Comparison of ENCODE assay signal across 8 cellular contexts in the genomic region with DNA sequence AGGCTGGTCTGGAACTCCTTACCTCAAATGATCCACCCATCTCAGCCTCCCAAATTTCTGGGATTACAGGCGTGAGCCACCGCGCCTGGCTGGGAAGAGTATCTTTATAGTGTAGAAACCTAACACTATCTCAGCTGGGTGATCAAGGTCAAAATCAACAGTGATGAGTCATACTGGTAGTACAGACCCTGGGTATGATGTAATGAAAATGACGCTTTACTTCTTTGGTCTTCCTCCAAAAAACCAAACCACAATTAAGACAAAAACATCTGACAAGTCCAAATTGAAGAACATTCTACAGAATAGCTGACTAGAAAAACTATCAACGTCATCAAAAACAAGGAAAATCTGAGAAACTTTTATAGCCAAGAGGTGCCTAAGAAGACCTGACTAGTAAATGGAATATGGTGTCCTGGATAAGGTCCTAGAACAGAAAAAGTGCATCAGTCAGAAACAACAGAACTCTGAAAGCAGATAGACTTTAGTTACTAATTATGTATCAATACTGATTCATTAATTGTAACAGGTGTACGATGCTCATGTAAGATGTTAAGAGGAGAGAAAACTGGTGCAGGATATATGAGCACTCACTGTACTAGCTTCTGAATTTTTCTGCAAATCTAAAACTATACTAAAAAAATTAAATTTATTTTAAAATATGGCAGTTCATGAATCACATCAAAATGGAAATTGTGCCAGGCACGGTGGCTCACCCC. TPM values are rescaled to one million over a fixed set of nuclear protein-coding genes. Genes with fewer than 3 reads are reported as not detected.
DNase-seq lines count a peak whose midpoint lies in the region; ATAC-seq, FAIRE-seq and TF ChIP-seq lines count a peak whose summit lies in the region.

No MANE protein-coding gene starts in this region.

- peak overlapping the region; percentile 5 for H3K4me3 Mint-ChIP-seq in activated CD4-positive, alpha-beta memory T cell treated with anti-CD3 and anti-CD28 coated beads for 36 hours

- no peaks in the 10 kb centered on the region for H3K36me3 Mint-ChIP-seq in activated CD4-positive, alpha-beta memory T cell treated with anti-CD3 and anti-CD28 coated beads for 36 hours

- peak; percentile 87 for ATAC-seq in HG02885 (IDR thresholded peaks at IDR 0.05; ENCODE audit: poor library complexity, unreplicated experiment)
- ATAC-seq in HG03139 (IDR thresholded peaks at IDR 0.05; ENCODE audit: unreplicated experiment) = no peak

- TF ChIP-seq POLR2A in GM12891 (IDR thresholded peaks at IDR 0.05; ENCODE audit: low read depth, low read length) = no peak
- TF ChIP-seq POLR2A in transverse colon (IDR thresholded peaks at IDR 0.05) = no peak

- FAIRE-seq in GM12891 (lab: Jason Lieb, UNC) = peak; percentile 54

- no peak for TF ChIP-seq RAD21 in liver (IDR thresholded peaks at IDR 0.05)

- CTCF ChIA-PET in activated CD4-positive, alpha-beta memory T cell treated with anti-CD3 and anti-CD28 coated beads for 36 hours (lab: Charles Lee) = no interaction called here

- no peak overlapping the region for H3K9ac ChIP-seq in liver (ENCODE audit: low read depth in 1 of 2, low read length in 2 of 2)

- no peak for TF ChIP-seq EP300 in transverse colon (IDR thresholded peaks at IDR 0.05; ENCODE audit: low read depth)

- no peak for DNase-seq in GM12891 (ENCODE audit: insufficient read length, low spot score)
- DNase-seq in activated CD4-positive, alpha-beta memory T cell treated with anti-CD3 and anti-CD28 coated beads for 36 hours = peak; percentile 34
- no peak for DNase-seq in NCI-H1694 (lab: John Stamatoyannopoulos, UW)
- no peak for DNase-seq in 8988T
- no peak for DNase-seq in transverse colon

- peaks cover 43% of the 10 kb centered on the region for H3K4me1 Mint-ChIP-seq in activated CD4-positive, alpha-beta memory T cell treated with anti-CD3 and anti-CD28 coated beads for 36 hours (ENCODE audit: low read depth)

- H3K27ac ChIP-seq in liver (ENCODE audit: low read depth in 1 of 2, low read length in 2 of 2) (no peak overlapping the region), transverse colon (no peak overlapping the region)

- intact Hi-C loops in activated CD4-positive, alpha-beta memory T cell treated with anti-CD3 and anti-CD28 coated beads for 36 hours (cut with micrococcal nuclease) = loop anchor here (1.0 to 10.0 kb wide), 5 partner anchors 8 to 1253 kb away; partner anchors contain the start of genes EIF5B, PDCL3, TBC1D8 and TXNDC9
- intact Hi-C loops in transverse colon (cut with DNase I; ENCODE audit: low total_unique reads) = no loop called here

- H3K4me1 ChIP-seq in liver (ENCODE audit: control insufficient read depth in 4 of 4, insufficient read depth in 4 of 4, low read length in 3 of 4) (no peaks in the 10 kb centered on the region), transverse colon (no peaks in the 10 kb centered on the region)

- no peaks in the 10 kb centered on the region for H3K9me3 Mint-ChIP-seq in activated CD4-positive, alpha-beta memory T cell treated with anti-CD3 and anti-CD28 coated beads for 36 hours

- H3K27ac Mint-ChIP-seq in activated CD4-positive, alpha-beta memory T cell treated with anti-CD3 and anti-CD28 coated beads for 36 hours = peak overlapping the region; percentile 73

- H3K36me3 ChIP-seq in liver (ENCODE audit: control insufficient read depth in 4 of 4, insufficient read depth in 3 of 4, low read depth in 1 of 4, low read length in 3 of 4) = no peaks in the 10 kb centered on the region
- H3K36me3 ChIP-seq in transverse colon = no peaks in the 10 kb centered on the region

- POLR2A ChIA-PET in activated CD4-positive, alpha-beta memory T cell treated with anti-CD3 and anti-CD28 coated beads for 36 hours (lab: Charles Lee) = interaction anchor here (0.7 to 1.3 kb wide), 3 partner anchors 9 to 212 kb away, joined by 3 read pairs; no protein-coding TSS in a partner anchor

- WGBS in liver = 75% methylated on average over 7 of the region's 7 CpGs
- 57 to 60% methylated on average over 7 of the region's 7 CpGs for WGBS in transverse colon (ENCODE audit: low coverage in 1 of 2), 2 donors

- no peaks in the 10 kb centered on the region for H3K27me3 ChIP-seq in liver (ENCODE audit: control insufficient read depth in 4 of 4, insufficient read depth in 4 of 4, low read length in 3 of 4)
- H3K27me3 ChIP-seq in transverse colon = no peaks in the 10 kb centered on the region

- H3K4me3 ChIP-seq in liver (ENCODE audit: low read depth in 1 of 3, low read length in 3 of 3) (no peak overlapping the region), transverse colon (no peak overlapping the region)

- H3K9me3 ChIP-seq in liver (ENCODE audit: control insufficient read depth in 4 of 4, low read length in 3 of 4) (no peaks in the 10 kb centered on the region), transverse colon (no peaks in the 10 kb centered on the region)

- no peak for TF ChIP-seq CTCF in liver (IDR thresholded peaks at IDR 0.05; ENCODE audit: low read depth, low read length, missing input control)
- TF ChIP-seq CTCF in transverse colon (IDR thresholded peaks at IDR 0.05) = no peak

- H3K27me3 Mint-ChIP-seq in activated CD4-positive, alpha-beta memory T cell treated with anti-CD3 and anti-CD28 coated beads for 36 hours = no peaks in the 10 kb centered on the region

- in situ Hi-C loops in transverse colon (cut with MboI; ENCODE audit: low pct_ligation_motif_present in 1 of 4, low pct_unique_long_range_greater_than_20kb in 1 of 4, low sequenced_read_pairs in 3 of 4) = no loop called here

TF ChIP-seq in GM12891, 5 proteins besides CTCF, POLR2A, EP300 and RAD21:
- no peak for TF ChIP-seq TAF1 (IDR thresholded peaks at IDR 0.05; ENCODE audit: low read depth, low read length)
- no peak for TF ChIP-seq PAX5 (IDR thresholded peaks at IDR 0.05; ENCODE audit: insufficient read depth, low read length, severe bottlenecking)
- TF ChIP-seq POU2F2 (IDR thresholded peaks at IDR 0.05; ENCODE audit: low read depth, low read length) = no peak
- no peak for TF ChIP-seq SPI1 (IDR thresholded peaks at IDR 0.05; ENCODE audit: low read depth, low read length)
- no peak for TF ChIP-seq POLR2AphosphoS5 (IDR thresholded peaks at IDR 0.05; ENCODE audit: low read depth, low read length)

TF ChIP-seq in liver, 16 proteins besides CTCF, POLR2A, EP300 and RAD21:
- peak; percentile 30 to 36 for TF ChIP-seq JUND (IDR thresholded peaks at IDR 0.05)
- no peak for TF ChIP-seq FOXA1 (IDR thresholded peaks at IDR 0.05)

RNA-seq across cellular contexts. Expression of gene PDCL3, which starts 25.4 kb away (rescaled TPM):
- 29.9 TPM for polyA plus RNA-seq in GM12891 (2012; ENCODE audit: low read depth, missing spikeins)
- total RNA-seq in activated CD4-positive, alpha-beta memory T cell treated with anti-CD3 and anti-CD28 coated beads for 36 hours = 10 to 100 TPM; 45.9 to 47.7 TPM
- 1 to 10 TPM; 4.2 to 5.0 TPM for total RNA-seq in liver
- 10 to 100 TPM in 1 of 2 donors, 1 to 10 TPM in 1; 8.9 to 12.3 TPM for polyA plus RNA-seq in liver
- total RNA-seq in transverse colon = 10 to 100 TPM in 2 of 4 donors, 1 to 10 TPM in 1, not detected in 1; 2.2 to 17.3 (median 15.8) TPM
